ENCODE assay signal across 9 cellular contexts in genomic region chr2:144091622-144092021, GRCh38.
"Had no signal": no experiment of that assay in that cellular context is flagged by ENCODE, and none has a peak within 500 bp of the region (broad histone marks: within the 10 kb centered on the region; RNA-seq: fewer than 3 reads in every experiment).

No MANE protein-coding gene starts in this region.

- H2AFZ ChIP-seq: GM23248, GM23338 had no signal

- H3K27ac ChIP-seq: GM23248 had no signal

- H3K36me3 ChIP-seq: HAP-1 had no signal

- H3K9me3 ChIP-seq: HAP-1 had no signal

- ATAC-seq: GM23338, HCT116 had no signal

- H3K9ac ChIP-seq: GM23248 had no signal

- H3K4me3 ChIP-seq: GM23248, GM23338, HAP-1 had no signal

- H3K4me2 ChIP-seq: GM23338 had no signal

- H3K4me1 ChIP-seq: HAP-1 had no signal

- DNase-seq: GM23248, GOT3, H7, H9, HCEC 1CT, HFFc6 had no signal
